ENCODE assay signal across 2 cellular contexts in genomic region chr5:169814045-169814444, GRCh38.
TF ChIP-seq lines count a peak whose summit lies in the region.

No MANE protein-coding gene starts in this region.

TF ChIP-seq in IMR-90, 13 proteins besides CTCF, POLR2A, EP300 and RAD21:
- TF ChIP-seq NFE2L2 (IDR thresholded peaks at IDR 0.05; ENCODE audit: low read depth, low read length) (no peak), BHLHE40 (IDR thresholded peaks at IDR 0.05; ENCODE audit: low read depth, low read length) (no peak), USF2 (IDR thresholded peaks at IDR 0.05; ENCODE audit: low read depth, low read length) (no peak), MAFK (IDR thresholded peaks at IDR 0.05; ENCODE audit: low read depth, low read length) (no peak), SMC3 (IDR thresholded peaks at IDR 0.05; ENCODE audit: low read depth, low read length) (no peak), CHD1 (IDR thresholded peaks at IDR 0.05; ENCODE audit: low read depth, low read length) (no peak)
TF ChIP-seq in IMR-90: peak in this region for 0.

TF ChIP-seq in H1, 55 proteins besides CTCF, POLR2A, EP300 and RAD21:
- TF ChIP-seq CHD7 (IDR thresholded peaks at IDR 0.05; ENCODE audit: insufficient replicate concordance, low read length) = no peak
- TF ChIP-seq SAP30 (IDR thresholded peaks at IDR 0.05; ENCODE audit: insufficient read depth, insufficient replicate concordance, low read length) = no peak
- no peak for TF ChIP-seq GTF2F1 (IDR thresholded peaks at IDR 0.05; ENCODE audit: borderline replicate concordance, low read depth, low read length)
- no peak for TF ChIP-seq JUND (IDR thresholded peaks at IDR 0.05; ENCODE audit: low read length)
- no peak for TF ChIP-seq NRF1 (IDR thresholded peaks at IDR 0.05; ENCODE audit: low read depth, low read length)
- no peak for TF ChIP-seq KDM1A (IDR thresholded peaks at IDR 0.05; ENCODE audit: borderline replicate concordance, low read length)
- TF ChIP-seq HDAC6 (IDR thresholded peaks at IDR 0.05; ENCODE audit: low read depth, low read length) = no peak
- no peak for TF ChIP-seq MAX (IDR thresholded peaks at IDR 0.05)
- TF ChIP-seq SP4 (IDR thresholded peaks at IDR 0.05; ENCODE audit: low read length) = no peak
- TF ChIP-seq RXRA (IDR thresholded peaks at IDR 0.05; ENCODE audit: insufficient read depth, low read depth, low read length) = no peak
- no peak for TF ChIP-seq EZH2 (IDR thresholded peaks at IDR 0.05; ENCODE audit: low read depth, low read length, severe bottlenecking)
- TF ChIP-seq TCF12 (IDR thresholded peaks at IDR 0.05; ENCODE audit: low read depth, low read length) = no peak
- TF ChIP-seq TEAD4 (IDR thresholded peaks at IDR 0.05; ENCODE audit: low read depth, low read length) = no peak
